In genomic region chr4:6721121-6721520, GRCh38 we compare ENCODE assay signal across 1 cellular context.
TF ChIP-seq lines count a peak whose summit lies in the region.

No MANE protein-coding gene starts in this region.

TF ChIP-seq in IMR-90, 13 proteins besides CTCF, POLR2A, EP300 and RAD21:
- no peak for TF ChIP-seq MAFK (IDR thresholded peaks at IDR 0.05; ENCODE audit: low read depth, low read length)
- no peak for TF ChIP-seq RFX5 (IDR thresholded peaks at IDR 0.05; ENCODE audit: low read depth, low read length)
- TF ChIP-seq CHD1 (IDR thresholded peaks at IDR 0.05; ENCODE audit: low read depth, low read length), result no peak
- no peak for TF ChIP-seq MXI1 (IDR thresholded peaks at IDR 0.05; ENCODE audit: borderline replicate concordance, low read depth, low read length)
